8 cellular contexts compared by ENCODE assay signal in the genomic region with DNA sequence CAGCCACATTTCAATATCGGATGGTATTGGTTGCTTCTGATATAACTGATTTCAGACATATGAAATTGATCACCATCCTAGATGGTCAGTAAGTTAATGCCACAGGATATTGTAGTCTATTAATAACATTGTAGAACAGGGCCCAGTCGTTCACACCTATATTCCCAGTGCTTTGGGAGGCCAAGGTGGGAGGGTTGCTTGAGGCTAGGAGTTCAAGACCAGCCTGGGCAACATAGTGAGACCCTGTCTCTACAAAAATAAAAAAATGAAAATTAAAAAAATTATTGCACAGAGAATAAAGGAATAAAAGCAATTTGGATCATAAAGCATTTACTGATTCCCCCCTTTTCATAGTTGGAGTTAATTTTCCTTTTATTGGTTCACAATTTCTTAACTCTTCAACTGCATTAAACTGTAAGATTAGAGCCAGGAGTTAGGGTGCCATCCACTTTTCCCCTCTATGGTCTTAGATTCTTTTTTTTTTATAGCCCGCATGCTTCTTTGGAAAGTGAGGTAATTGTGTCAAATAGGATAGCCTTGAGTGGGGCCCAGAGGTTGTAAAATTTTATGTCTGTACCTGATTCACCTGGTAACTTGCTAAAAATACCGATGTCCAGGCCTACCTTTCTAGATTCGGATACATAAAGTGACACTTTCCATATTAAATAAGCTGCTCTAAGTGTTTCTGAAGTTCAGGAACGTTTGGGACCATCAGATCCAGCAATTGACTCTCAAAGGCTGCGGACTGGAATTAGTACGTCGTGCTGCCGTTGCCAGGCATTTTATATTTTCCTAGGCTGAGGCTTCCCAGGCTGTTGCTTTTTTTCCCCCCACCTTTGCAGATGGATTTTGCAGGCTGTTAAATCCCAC. TPM values are rescaled to one million over a fixed set of nuclear protein-coding genes. Genes with fewer than 3 reads are reported as not detected.
DNase-seq lines count a peak whose midpoint lies in the region; ATAC-seq and TF ChIP-seq lines count a peak whose summit lies in the region.

No MANE protein-coding gene starts in this region.

- H3K4me3 ChIP-seq in GM06990 (replicated peaks; ENCODE audit: low read depth, low read length) (peak overlapping the region; percentile 94), OCI-LY7 (ENCODE audit: low read depth, low read length, poor library complexity, severe bottlenecking) (peak overlapping the region; percentile 74), parathyroid adenoma (ENCODE audit: low read depth, low read length) (peak overlapping the region; percentile 67)

- POLR2A ChIA-PET in OCI-LY7 (lab: Charles Lee), result interaction anchor here (0.6 to 3.1 kb wide), 8 partner anchors 9 to 562 kb away, joined by 3 to 25 read pairs (median 4); partner anchors contain the start of genes ADK and AP3M1

- no peaks in the 10 kb centered on the region for H4K20me1 ChIP-seq in OCI-LY7 (ENCODE audit: insufficient read depth, low read length)

- DNase-seq in GM06990 (ENCODE audit: extremely low read depth, insufficient read length) (no peak), OCI-LY7 (ENCODE audit: low spot score) (no peak), epithelial cell of prostate (ENCODE audit: low read depth, low spot score) (no peak), NCI-H2029 (lab: John Stamatoyannopoulos, UW) (no peak), GM13977 (ENCODE audit: low spot score) (no peak), NCI-H2196 (lab: John Stamatoyannopoulos, UW; ENCODE audit: unreplicated experiment) (no peak)

- no peaks in the 10 kb centered on the region for H3K9me2 ChIP-seq in OCI-LY7 (ENCODE audit: insufficient read depth, low read length)

- peak overlapping the region; percentile 93 for H2AFZ ChIP-seq in OCI-LY7 (ENCODE audit: low read length)
- H2AFZ ChIP-seq in parathyroid adenoma, result peak overlapping the region; percentile 84

- H3K27me3 ChIP-seq in GM06990 (replicated peaks; ENCODE audit: control insufficient read depth, insufficient read depth, low read length) (no peaks in the 10 kb centered on the region), parathyroid adenoma (ENCODE audit: control insufficient read depth, insufficient read depth, low read length) (no peaks in the 10 kb centered on the region)

- CTCF ChIA-PET in OCI-LY7 (lab: Charles Lee; ENCODE audit: unreplicated experiment), result no interaction called here

- peaks cover 29% of the 10 kb centered on the region; the same call in 1 of the 2 replicates for H3K79me2 ChIP-seq in OCI-LY7 (ENCODE audit: insufficient read depth, low read depth, low read length)
- peaks cover 2% of the 10 kb centered on the region for H3K79me2 ChIP-seq in parathyroid adenoma

- H3K9me3 ChIP-seq in OCI-LY7 (ENCODE audit: low read length) (no peaks in the 10 kb centered on the region), parathyroid adenoma (ENCODE audit: control insufficient read depth, low read length) (no peaks in the 10 kb centered on the region)

- TF ChIP-seq CTCF in GM06990 (IDR thresholded peaks at IDR 0.05; ENCODE audit: insufficient read depth, low read length, poor library complexity, severe bottlenecking) (no peak), OCI-LY7 (conservative IDR thresholded peaks at IDR 0.05; ENCODE audit: low read length) (no peak), parathyroid adenoma (IDR thresholded peaks at IDR 0.05) (no peak), GM13977 (IDR thresholded peaks at IDR 0.05; ENCODE audit: extremely low read depth, insufficient read depth, missing control alignments) (no peak)

- in situ Hi-C loops in GM13977 (cut with MboI; ENCODE audit: low pct_unique_long_range_greater_than_20kb, low sequenced_read_pairs, unreplicated experiment), result no loop called here

- no peak overlapping the region for H3K9ac ChIP-seq in parathyroid adenoma

- H3K4me1 ChIP-seq in OCI-LY7 (ENCODE audit: insufficient read depth, low read length, poor library complexity, severe bottlenecking), result peaks cover 20% of the 10 kb centered on the region
- no peaks in the 10 kb centered on the region for H3K4me1 ChIP-seq in parathyroid adenoma

- intact Hi-C loops in OCI-LY7 (cut with micrococcal nuclease; ENCODE audit: unreplicated experiment), result loop anchor here (1.0 kb wide), 1 partner anchor 24 kb away; the partner anchor contains the start of gene ADK

- H3K27ac ChIP-seq in OCI-LY7 (ENCODE audit: low read depth, low read length, poor library complexity, severe bottlenecking) (peak overlapping the region; percentile 52), epithelial cell of prostate (peak overlapping the region; percentile 95), parathyroid adenoma (peak overlapping the region; percentile 84)

- no peaks in the 10 kb centered on the region; the same call in 1 of the 2 replicates for H3K36me3 ChIP-seq in GM06990 (ENCODE audit: control insufficient read depth, insufficient read depth, low read length)
- H3K36me3 ChIP-seq in OCI-LY7 (ENCODE audit: insufficient read depth, low read length), result no peaks in the 10 kb centered on the region
- no peaks in the 10 kb centered on the region for H3K36me3 ChIP-seq in parathyroid adenoma (ENCODE audit: control insufficient read depth, insufficient read depth, low read length)

- BruUV-seq in OCI-LY7 (replicated peaks; lab: Mats Ljungman, UMichigan), result TSS peak; percentile 96

- H3K4me2 ChIP-seq in OCI-LY7 (ENCODE audit: low read length), result peak overlapping the region; percentile 78
- H3K4me2 ChIP-seq in parathyroid adenoma (ENCODE audit: low read length), result peak overlapping the region; percentile 76

- no peak for ATAC-seq in GM21717 (IDR thresholded peaks at IDR 0.05; ENCODE audit: unreplicated experiment)

RNA-seq across cellular contexts. Expression of gene ADK, which starts 24.7 kb away (rescaled TPM):
- total RNA-seq in OCI-LY7 (2014; rRNA removed; shearing (Covaris generic)), result 20.2 and 26.4 TPM in 2 replicates
- total RNA-seq in OCI-LY7 (2022), result 31.1 and 39.0 TPM in 2 replicates

RNA-seq across cellular contexts. Expression of gene AP3M1, which starts 25.1 kb away (rescaled TPM):
- 29.1 and 35.5 TPM in 2 replicates for total RNA-seq in OCI-LY7 (2014; rRNA removed; shearing (Covaris generic))
- 53.6 and 54.2 TPM in 2 replicates for total RNA-seq in OCI-LY7 (2022)
